ENCODE assay signal across 16 cellular contexts in genomic region chr10:12476661-12477060, GRCh38.
DNase-seq lines count a peak whose midpoint lies in the region; ATAC-seq and TF ChIP-seq lines count a peak whose summit lies in the region.
"Had no signal": no experiment of that assay in that cellular context is flagged by ENCODE, and none has a peak within 500 bp of the region (broad histone marks: within the 10 kb centered on the region; RNA-seq: fewer than 3 reads in every experiment).

No MANE protein-coding gene starts in this region.

- H2BK120ac ChIP-seq in mesenchymal stem cell (ENCODE audit: low read depth, low read length): no peak overlapping the region

- H2BK15ac ChIP-seq in mesenchymal stem cell (ENCODE audit: low read depth, poor library complexity, severe bottlenecking): no peak overlapping the region

- no peak overlapping the region for H2BK12ac ChIP-seq in mesenchymal stem cell (ENCODE audit: low read length in 2 of 2)

- H2AFZ ChIP-seq in mesenchymal stem cell (ENCODE audit: low read depth, low read length): no peak overlapping the region

- H3K79me1 ChIP-seq in mesenchymal stem cell (replicated peaks; ENCODE audit: low read length, poor library complexity, severe bottlenecking): peaks cover 37% of the 10 kb centered on the region

- H3K18ac ChIP-seq in mesenchymal stem cell (ENCODE audit: low read depth in 1 of 2, low read length in 2 of 2): no peak overlapping the region

- no peak overlapping the region for H3K4me3 Mint-ChIP-seq in activated CD4-positive, alpha-beta memory T cell treated with anti-CD3 and anti-CD28 coated beads, Interleukin-2, amount 10 ng/mL, durations not matched to agents 7 days and 5 days
- no peak overlapping the region for H3K4me3 Mint-ChIP-seq in activated CD4-positive, alpha-beta memory T cell treated with anti-CD3 and anti-CD28 coated beads for 36 hours
- H3K4me3 Mint-ChIP-seq: CD8-positive, alpha-beta memory T cell; HFFc6 had no signal

- no peak for ATAC-seq in foreskin keratinocyte
- ATAC-seq in GM18502 (IDR thresholded peaks at IDR 0.05; ENCODE audit: poor library complexity, unreplicated experiment): no peak

- no peak overlapping the region for H3K4ac ChIP-seq in mesenchymal stem cell (ENCODE audit: low read depth in 1 of 2, low read length in 2 of 2)

- H3K9ac ChIP-seq in mesenchymal stem cell (ENCODE audit: low read length): no peak overlapping the region
- H3K9ac ChIP-seq: BLaER1 had no signal

- no peak overlapping the region for H3K23ac ChIP-seq in mesenchymal stem cell (ENCODE audit: low read length in 2 of 2)

- DNase-seq in activated CD4-positive, alpha-beta memory T cell treated with anti-CD3 and anti-CD28 coated beads, Interleukin-2, amount 10 ng/mL, durations not matched to agents 7 days and 5 days: no peak
- no peak for DNase-seq in activated CD4-positive, alpha-beta memory T cell treated with anti-CD3 and anti-CD28 coated beads for 36 hours
- DNase-seq in NCI-H82 (lab: John Stamatoyannopoulos, UW): peak; percentile 70
- DNase-seq in cerebellar cortex (ENCODE audit: low spot score): peak; percentile 51
- DNase-seq in foreskin keratinocyte: no peak
- DNase-seq in mesenchymal stem cell: no peak
- DNase-seq: 8988T; AML-193; Caco-2; CD8-positive, alpha-beta memory T cell; DMS79; HCEC 1CT; HFFc6 had no signal

- no peaks in the 10 kb centered on the region for H3K27me3 Mint-ChIP-seq in activated CD4-positive, alpha-beta memory T cell treated with anti-CD3 and anti-CD28 coated beads, Interleukin-2, amount 10 ng/mL, durations not matched to agents 7 days and 5 days
- no peaks in the 10 kb centered on the region for H3K27me3 Mint-ChIP-seq in activated CD4-positive, alpha-beta memory T cell treated with anti-CD3 and anti-CD28 coated beads for 36 hours
- H3K27me3 Mint-ChIP-seq: CD8-positive, alpha-beta memory T cell had no signal

- TF ChIP-seq CTCF in foreskin keratinocyte (conservative IDR thresholded peaks at IDR 0.05): no peak

- no peak overlapping the region for H2BK5ac ChIP-seq in mesenchymal stem cell (ENCODE audit: low read depth, low read length, poor library complexity, severe bottlenecking)

- H3K14ac ChIP-seq in mesenchymal stem cell (ENCODE audit: low read length in 2 of 2): no peak overlapping the region

- peaks cover 14% of the 10 kb centered on the region for H3K9me3 Mint-ChIP-seq in activated CD4-positive, alpha-beta memory T cell treated with anti-CD3 and anti-CD28 coated beads, Interleukin-2, amount 10 ng/mL, durations not matched to agents 7 days and 5 days
- no peaks in the 10 kb centered on the region for H3K9me3 Mint-ChIP-seq in activated CD4-positive, alpha-beta memory T cell treated with anti-CD3 and anti-CD28 coated beads for 36 hours

- H3K4me1 ChIP-seq in foreskin keratinocyte (no peaks in the 10 kb centered on the region), mesenchymal stem cell (ENCODE audit: control insufficient read depth, insufficient read depth, low read depth, low read length) (peaks cover 10% of the 10 kb centered on the region)
- H3K4me1 ChIP-seq: Caco-2 had no signal

- H3K27me3 ChIP-seq in foreskin keratinocyte (no peaks in the 10 kb centered on the region), mesenchymal stem cell (ENCODE audit: control insufficient read depth in 1 of 2, insufficient read depth in 1 of 2, low read length in 2 of 2) (no peaks in the 10 kb centered on the region)
- H3K27me3 ChIP-seq: BLaER1 had no signal

- H3K4me1 Mint-ChIP-seq in activated CD4-positive, alpha-beta memory T cell treated with anti-CD3 and anti-CD28 coated beads, Interleukin-2, amount 10 ng/mL, durations not matched to agents 7 days and 5 days: peaks cover 4% of the 10 kb centered on the region
- peaks cover 7% of the 10 kb centered on the region for H3K4me1 Mint-ChIP-seq in activated CD4-positive, alpha-beta memory T cell treated with anti-CD3 and anti-CD28 coated beads for 36 hours (ENCODE audit: low read depth)

- CTCF ChIA-PET in activated CD4-positive, alpha-beta memory T cell treated with anti-CD3 and anti-CD28 coated beads, Interleukin-2, amount 10 ng/mL, durations not matched to agents 7 days and 5 days (lab: Charles Lee): no interaction called here
- CTCF ChIA-PET in activated CD4-positive, alpha-beta memory T cell treated with anti-CD3 and anti-CD28 coated beads for 36 hours (lab: Charles Lee): no interaction called here

- POLR2A ChIA-PET in activated CD4-positive, alpha-beta memory T cell treated with anti-CD3 and anti-CD28 coated beads, Interleukin-2, amount 10 ng/mL, durations not matched to agents 7 days and 5 days (lab: Charles Lee): no interaction called here
- POLR2A ChIA-PET in activated CD4-positive, alpha-beta memory T cell treated with anti-CD3 and anti-CD28 coated beads for 36 hours (lab: Charles Lee): no interaction called here

- H2AK5ac ChIP-seq in mesenchymal stem cell (ENCODE audit: low read length, severe bottlenecking): no peak overlapping the region

- no peak overlapping the region for H3K4me2 ChIP-seq in mesenchymal stem cell (ENCODE audit: low read length, poor library complexity, severe bottlenecking)
- H3K4me2 ChIP-seq: BLaER1 had no signal

- H3K27ac ChIP-seq in foreskin keratinocyte: no peak overlapping the region
- H3K27ac ChIP-seq in mesenchymal stem cell (ENCODE audit: low read length, poor library complexity, severe bottlenecking): no peak overlapping the region
- H3K27ac ChIP-seq: BLaER1, HL-60 had no signal

- no peaks in the 10 kb centered on the region for H3K9me3 ChIP-seq in mesenchymal stem cell (ENCODE audit: control insufficient read depth, low read length)

- H4K8ac ChIP-seq in mesenchymal stem cell (ENCODE audit: low read length): no peak overlapping the region

- peak overlapping the region; percentile 13 for H3K27ac Mint-ChIP-seq in activated CD4-positive, alpha-beta memory T cell treated with anti-CD3 and anti-CD28 coated beads, Interleukin-2, amount 10 ng/mL, durations not matched to agents 7 days and 5 days
- H3K27ac Mint-ChIP-seq in activated CD4-positive, alpha-beta memory T cell treated with anti-CD3 and anti-CD28 coated beads for 36 hours: no peak overlapping the region
- H3K27ac Mint-ChIP-seq: HFFc6 had no signal

- peaks cover 7% of the 10 kb centered on the region for H3K36me3 Mint-ChIP-seq in activated CD4-positive, alpha-beta memory T cell treated with anti-CD3 and anti-CD28 coated beads, Interleukin-2, amount 10 ng/mL, durations not matched to agents 7 days and 5 days (ENCODE audit: low read depth)
- H3K36me3 Mint-ChIP-seq in activated CD4-positive, alpha-beta memory T cell treated with anti-CD3 and anti-CD28 coated beads for 36 hours: peaks cover 5% of the 10 kb centered on the region

- no peak overlapping the region for H4K91ac ChIP-seq in mesenchymal stem cell (ENCODE audit: low read length)

- H3K4me3 ChIP-seq in mesenchymal stem cell (ENCODE audit: insufficient read depth in 1 of 2, low read depth in 1 of 2, low read length in 2 of 2): no peak overlapping the region
- H3K4me3 ChIP-seq: BLaER1 had no signal

- WGBS in mesenchymal stem cell: 92% methylated on average over 3 of the region's 4 CpGs

- intact Hi-C loops in activated CD4-positive, alpha-beta memory T cell treated with anti-CD3 and anti-CD28 coated beads for 36 hours (cut with micrococcal nuclease): no loop called here

- H3K36me3 ChIP-seq in mesenchymal stem cell (ENCODE audit: control insufficient read depth in 1 of 2, insufficient read depth in 2 of 2, low read depth in 1 of 2, low read length in 2 of 2): peaks cover 0 to 5% of the 10 kb centered on the region in 2 experiments

Comparison
In these comparisons a context has a peak if more than half of its experiments do, and no peak if none do; other contexts are left out.
1. DNase-seq: peak in NCI-H82 (single experiment) and cerebellar cortex (single experiment); none in activated CD4-positive, alpha-beta memory T cell treated with anti-CD3 and anti-CD28 coated beads, Interleukin-2, amount 10 ng/mL, durations not matched to agents 7 days and 5 days (single experiment), activated CD4-positive, alpha-beta memory T cell treated with anti-CD3 and anti-CD28 coated beads for 36 hours (single experiment), foreskin keratinocyte (0 of 2) and mesenchymal stem cell (single experiment).